23 cellular contexts compared by ENCODE assay signal in genomic region chr5:107855171-107855570, GRCh38.
A peak's percentile ranks its signal among the peaks of the same experiment; 100 is the strongest.
DNase-seq lines count a peak whose midpoint lies in the region; ATAC-seq, FAIRE-seq and TF ChIP-seq lines count a peak whose summit lies in the region.
"Had no signal": no experiment of that assay in that cellular context is flagged by ENCODE, and none has a peak within 500 bp of the region (broad histone marks: within the 10 kb centered on the region; RNA-seq: fewer than 3 reads in every experiment).

No MANE protein-coding gene starts in this region.

- no peaks in the 10 kb centered on the region for H3K27me3 Mint-ChIP-seq in astrocyte (ENCODE audit: low read depth, unreplicated experiment)
- H3K27me3 Mint-ChIP-seq in neural progenitor cell (ENCODE audit: insufficient read depth, low read depth), result no peaks in the 10 kb centered on the region
- no peaks in the 10 kb centered on the region for H3K27me3 Mint-ChIP-seq in activated T-cell treated with anti-CD3 and anti-CD28 coated beads, Interleukin-2, amount 50 U/mL, for 4 hours (ENCODE audit: low read depth)

- H3K9me3 Mint-ChIP-seq in astrocyte (ENCODE audit: unreplicated experiment) (no peaks in the 10 kb centered on the region), neural progenitor cell (peaks cover 2% of the 10 kb centered on the region)
- H3K9me3 Mint-ChIP-seq in activated T-cell treated with anti-CD3 and anti-CD28 coated beads, Interleukin-2, amount 50 U/mL, for 4 hours, result no peaks in the 10 kb centered on the region
- H3K9me3 Mint-ChIP-seq: activated naive CD4-positive, alpha-beta T cell treated with anti-CD3 and anti-CD28 coated beads, Interleukin-2, amount 10 ng/mL, durations not matched to agents 7 days and 5 days; H9 had no signal

- H3K4me2 ChIP-seq in astrocyte (ENCODE audit: low read length), result no peak overlapping the region
- no peak overlapping the region for H3K4me2 ChIP-seq in neural progenitor cell
- H3K4me2 ChIP-seq: BLaER1 had no signal

- H3K4me3 Mint-ChIP-seq in astrocyte (ENCODE audit: unreplicated experiment) (no peak overlapping the region), neural progenitor cell (no peak overlapping the region)
- no peak overlapping the region for H3K4me3 Mint-ChIP-seq in activated T-cell treated with anti-CD3 and anti-CD28 coated beads, Interleukin-2, amount 50 U/mL, for 4 hours
- H3K4me3 Mint-ChIP-seq: activated naive CD4-positive, alpha-beta T cell treated with anti-CD3 and anti-CD28 coated beads, Interleukin-2, amount 10 ng/mL, durations not matched to agents 7 days and 5 days; H9 had no signal

- no peaks in the 10 kb centered on the region for H3K36me3 ChIP-seq in astrocyte (ENCODE audit: insufficient read depth, low read length)
- no peaks in the 10 kb centered on the region for H3K36me3 ChIP-seq in neural progenitor cell
- H3K36me3 ChIP-seq: BLaER1, prostate gland had no signal

- no peaks in the 10 kb centered on the region for H3F3A ChIP-seq in neural progenitor cell (ENCODE audit: low read depth)

- H3K36me3 Mint-ChIP-seq in astrocyte (ENCODE audit: low read depth, unreplicated experiment), result no peaks in the 10 kb centered on the region
- no peaks in the 10 kb centered on the region for H3K36me3 Mint-ChIP-seq in neural progenitor cell
- H3K36me3 Mint-ChIP-seq in activated T-cell treated with anti-CD3 and anti-CD28 coated beads, Interleukin-2, amount 50 U/mL, for 4 hours (ENCODE audit: insufficient read depth), result no peaks in the 10 kb centered on the region
- H3K36me3 Mint-ChIP-seq: activated naive CD4-positive, alpha-beta T cell treated with anti-CD3 and anti-CD28 coated beads, Interleukin-2, amount 10 ng/mL, durations not matched to agents 7 days and 5 days had no signal

- ATAC-seq in activated T-cell treated with anti-CD3 and anti-CD28 coated beads, Interleukin-2, amount 50 U/mL, for 4 hours, result no peak
- ATAC-seq: left ventricle myocardium superior had no signal

- H4K20me1 ChIP-seq in astrocyte (ENCODE audit: insufficient read depth, low read length) (no peaks in the 10 kb centered on the region), neural progenitor cell (ENCODE audit: low read depth) (no peaks in the 10 kb centered on the region)
- H4K20me1 ChIP-seq: BLaER1 had no signal

- H3K27me3 ChIP-seq in astrocyte (ENCODE audit: insufficient read depth, low read length) (no peaks in the 10 kb centered on the region), neural progenitor cell (no peaks in the 10 kb centered on the region)
- H3K27me3 ChIP-seq: BLaER1 had no signal

- H3K9ac ChIP-seq in astrocyte (ENCODE audit: low read length), result no peak overlapping the region
- no peak overlapping the region for H3K9ac ChIP-seq in neural progenitor cell
- H3K9ac ChIP-seq: BLaER1 had no signal

- H3K27ac ChIP-seq in astrocyte (ENCODE audit: low read depth, low read length) (no peak overlapping the region), neural progenitor cell (no peak overlapping the region)
- H3K27ac ChIP-seq: BLaER1, prostate gland had no signal

- H3K4me1 ChIP-seq in astrocyte (ENCODE audit: insufficient read depth, low read length) (no peaks in the 10 kb centered on the region), neural progenitor cell (peaks cover 11% of the 10 kb centered on the region)
- H3K4me1 ChIP-seq: BLaER1, prostate gland had no signal

- H3K4me3 ChIP-seq in astrocyte (ENCODE audit: insufficient read depth, low read depth, low read length) (no peak overlapping the region), neural progenitor cell (no peak overlapping the region)
- H3K4me3 ChIP-seq: BLaER1, prostate gland had no signal

- H2AFZ ChIP-seq in astrocyte (ENCODE audit: low read depth, low read length) (no peak overlapping the region), neural progenitor cell (replicated peaks) (peak overlapping the region; percentile 90)

- peak; percentile 41 for FAIRE-seq in astrocyte (lab: Jason Lieb, UNC)
- FAIRE-seq: A204.1, endothelial cell of umbilical vein, G401.6 had no signal

- DNase-seq in SIG-M5 treated with dmso at 0.1 percent for 504 hours (lab: John Stamatoyannopoulos, UW; ENCODE audit: unreplicated experiment) (peak; percentile 1), SIG-M5 (lab: John Stamatoyannopoulos, UW) (no peak), NCI-H69 (lab: John Stamatoyannopoulos, UW) (peak; percentile 50), astrocyte (ENCODE audit: low read depth) (no peak), neural progenitor cell (ENCODE audit: low spot score) (peak; percentile 9), NCI-H128 (lab: John Stamatoyannopoulos, UW; ENCODE audit: unreplicated experiment) (no peak), NCI-H1105 treated with DMSO at 0.1 percent for 48 hours (lab: John Stamatoyannopoulos, UW) (no peak)
- DNase-seq in activated T-cell treated with anti-CD3 and anti-CD28 coated beads, Interleukin-2, amount 50 U/mL, for 4 hours, result no peak
- DNase-seq: activated naive CD4-positive, alpha-beta T cell treated with anti-CD3 and anti-CD28 coated beads, Interleukin-2, amount 10 ng/mL, durations not matched to agents 7 days and 5 days; Calu3; foreskin melanocyte; H9; hippocampal formation; left ventricle myocardium superior; NCI-H2107; NCI-H446 treated with DMSO at 0.1 percent for 48 hours; RPMI8226; SW 1271 had no signal

- H3K9me3 ChIP-seq in astrocyte (ENCODE audit: insufficient read depth, low read depth, low read length) (no peaks in the 10 kb centered on the region), neural progenitor cell (ENCODE audit: low read depth) (no peaks in the 10 kb centered on the region)
- H3K9me3 ChIP-seq: BLaER1, prostate gland had no signal

- H3K27ac Mint-ChIP-seq in astrocyte (ENCODE audit: unreplicated experiment) (no peak overlapping the region), neural progenitor cell (no peak overlapping the region)
- H3K27ac Mint-ChIP-seq: activated naive CD4-positive, alpha-beta T cell treated with anti-CD3 and anti-CD28 coated beads, Interleukin-2, amount 10 ng/mL, durations not matched to agents 7 days and 5 days; H9 had no signal

- TF ChIP-seq CTCF in astrocyte (IDR thresholded peaks at IDR 0.05; ENCODE audit: insufficient read depth, low read depth, low read length) (no peak), neural progenitor cell (IDR thresholded peaks at IDR 0.05) (no peak)

- H3K79me2 ChIP-seq in astrocyte (ENCODE audit: insufficient read depth, low read length) (no peaks in the 10 kb centered on the region), neural progenitor cell (ENCODE audit: low read depth) (no peaks in the 10 kb centered on the region)

- H3K4me1 Mint-ChIP-seq in astrocyte (ENCODE audit: low read depth, unreplicated experiment) (no peaks in the 10 kb centered on the region), neural progenitor cell (no peaks in the 10 kb centered on the region)
- no peaks in the 10 kb centered on the region for H3K4me1 Mint-ChIP-seq in activated T-cell treated with anti-CD3 and anti-CD28 coated beads, Interleukin-2, amount 50 U/mL, for 4 hours (ENCODE audit: low read depth)

Comparison
In these comparisons a context has a peak if more than half of its experiments do, and no peak if none do; other contexts are left out.
1. DNase-seq: peak in SIG-M5 treated with dmso at 0.1 percent for 504 hours (single experiment), NCI-H69 (single experiment) and neural progenitor cell (single experiment); none in SIG-M5 (single experiment), astrocyte (single experiment), NCI-H128 (single experiment), NCI-H1105 treated with DMSO at 0.1 percent for 48 hours (single experiment) and activated T-cell treated with anti-CD3 and anti-CD28 coated beads, Interleukin-2, amount 50 U/mL, for 4 hours (single experiment).